ENCODE assay signal across 39 cellular contexts in the genomic region with DNA sequence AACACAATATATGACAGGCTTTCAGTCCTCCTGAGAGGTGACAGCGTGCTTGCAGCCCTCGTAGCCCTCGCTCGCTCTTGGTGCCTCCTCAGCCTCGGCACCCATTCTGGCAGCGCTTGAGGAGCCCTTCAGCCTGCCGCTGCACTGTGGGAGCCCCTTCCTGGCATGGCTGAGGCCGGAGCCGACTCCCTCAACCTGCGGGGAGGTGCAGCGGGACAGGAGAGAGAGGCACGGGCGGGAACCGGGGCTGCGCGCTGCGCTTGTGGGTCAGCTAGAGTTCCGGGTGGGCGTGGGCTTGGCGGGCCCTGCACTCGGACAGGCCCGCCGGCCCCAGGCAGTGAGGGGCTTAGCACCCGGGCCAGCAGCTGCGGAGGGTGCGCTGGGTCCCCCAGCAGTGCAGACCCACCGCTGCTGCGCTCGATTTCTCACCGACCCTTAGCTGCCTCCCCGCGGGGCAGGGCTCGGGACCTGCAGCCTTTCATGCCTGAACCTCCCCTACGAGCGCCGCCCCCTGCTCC.
"Had no signal": no experiment of that assay in that cellular context is flagged by ENCODE, and none has a peak within 500 bp of the region (broad histone marks: within the 10 kb centered on the region; RNA-seq: fewer than 3 reads in every experiment).

No MANE protein-coding gene starts in this region.

- H3K4me1 ChIP-seq: body of pancreas, breast epithelium had no signal

- DNase-seq: activated effector memory CD4-positive, alpha-beta T cell treated with anti-CD3 and anti-CD28 coated beads, Interleukin-2, amount 50 U/mL, for 16 hours; activated effector memory CD4-positive, alpha-beta T cell treated with Interleukin-2 at 50 U/mL for 16 hours; activated gamma-delta T cell; activated gamma-delta T cell treated with Interleukin-2 at 50 U/mL for 16 hours; activated naive CD4-positive, alpha-beta T cell; activated naive CD4-positive, alpha-beta T cell treated with anti-CD3 and anti-CD28 coated beads for 36 hours; activated naive CD4-positive, alpha-beta T cell treated with anti-CD3 and anti-CD28 coated beads, Interleukin-2, amount 10 ng/mL, durations not matched to agents 7 days and 5 days; activated naive CD4-positive, alpha-beta T cell treated with anti-CD3 and anti-CD28 coated beads, Interleukin-2, amount 50 U/mL, for 16 hours; activated naive CD4-positive, alpha-beta T cell treated with Interleukin-2 at 50 U/mL for 16 hours; activated naive CD8-positive, alpha-beta T cell treated with anti-CD3 and anti-CD28 coated beads for 36 hours; activated naive CD8-positive, alpha-beta T cell treated with anti-CD3 and anti-CD28 coated beads, Interleukin-2, amount 10 ng/mL, durations not matched to agents 7 days and 5 days; activated naive CD8-positive, alpha-beta T cell treated with anti-CD3 and anti-CD28 coated beads, Interleukin-2, amount 50 U/mL, for 24 hours; activated T-cell treated with anti-CD3 and anti-CD28 coated beads for 4 hours; activated T-cell treated with anti-CD3 and anti-CD28 coated beads, Interleukin-2, amount 50 U/mL, for 1 hour; activated T-cell treated with anti-CD3 and anti-CD28 coated beads, Interleukin-2, amount 50 U/mL, for 24 hours; activated T-cell treated with anti-CD3 and anti-CD28 coated beads, Interleukin-2, amount 50 U/mL, for 4 hours; activated T-cell treated with anti-CD3 and anti-CD28 coated beads, Interleukin-2, amount 50 U/mL, for 48 hours; activated T-cell treated with anti-CD3 and anti-CD28 coated beads, Interleukin-2, amount 50 U/mL, for 72 hours; adrenal gland; amniotic stem cell; amygdala; anterior cingulate cortex; aorta; body of pancreas; brain microvascular endothelial cell; caudate nucleus; central memory CD4-positive, alpha-beta T cell; cerebellar nuclear complex had no signal

- H3K36me3 ChIP-seq: adrenal gland, ascending aorta, brain microvascular endothelial cell, breast epithelium, cardiac muscle cell had no signal

- H3K27ac Mint-ChIP-seq: activated naive CD4-positive, alpha-beta T cell treated with anti-CD3 and anti-CD28 coated beads for 36 hours; activated naive CD4-positive, alpha-beta T cell treated with anti-CD3 and anti-CD28 coated beads, Interleukin-2, amount 10 ng/mL, durations not matched to agents 7 days and 5 days; activated naive CD4-positive, alpha-beta T cell treated with anti-CD3 and anti-CD28 coated beads, Interleukin-2, amount 50 U/mL, for 24 hours; activated naive CD4-positive, alpha-beta T cell treated with anti-CD3 and anti-CD28 coated beads, Interleukin-2, amount 50 U/mL, for 72 hours; activated naive CD8-positive, alpha-beta T cell; activated naive CD8-positive, alpha-beta T cell treated with anti-CD3 and anti-CD28 coated beads for 36 hours; activated naive CD8-positive, alpha-beta T cell treated with anti-CD3 and anti-CD28 coated beads, Interleukin-2, amount 10 ng/mL, durations not matched to agents 7 days and 5 days; activated naive CD8-positive, alpha-beta T cell treated with anti-CD3 and anti-CD28 coated beads, Interleukin-2, amount 50 U/mL, for 24 hours; activated T-cell treated with anti-CD3 and anti-CD28 coated beads, Interleukin-2, amount 50 U/mL, for 24 hours; activated T-cell treated with anti-CD3 and anti-CD28 coated beads, Interleukin-2, amount 50 U/mL, for 72 hours; activated T-helper 1 cell treated with anti-CD3 and anti-CD28 coated beads, Interleukin-12 subunit alpha, Interleukin-12 subunit beta, Interleukin-2, Interleukin-4 antibody, amounts not matched to agents 30 ng/mL and 10 ng/mL and 1 ng/mL, durations not matched to agents 14 hours and 24 hours and 36 hours; activated T-helper 17 cell treated with anti-CD3 and anti-CD28 coated beads, Interleukin-2, amount 50 U/mL, for 72 hours; activated T-helper 2 cell treated with anti-CD3 and anti-CD28 coated beads, Interferon-gamma antibody, Interleukin-2, Interleukin-4, amounts not matched to agents 10 μg/mL and 5 μg/mL and 100 μg/mL, durations not matched to agents 14 hours and 24 hours and 36 hours; brain had no signal

- H3K27me3 ChIP-seq: adrenal gland, ascending aorta, body of pancreas, brain microvascular endothelial cell, breast epithelium, cardiac muscle cell had no signal

- H3K4me1 Mint-ChIP-seq: central memory CD8-positive, alpha-beta T cell had no signal

- H3K4me3 Mint-ChIP-seq: activated naive CD4-positive, alpha-beta T cell treated with anti-CD3 and anti-CD28 coated beads for 36 hours; activated naive CD4-positive, alpha-beta T cell treated with anti-CD3 and anti-CD28 coated beads, Interleukin-2, amount 10 ng/mL, durations not matched to agents 7 days and 5 days; activated naive CD4-positive, alpha-beta T cell treated with anti-CD3 and anti-CD28 coated beads, Interleukin-2, amount 50 U/mL, for 24 hours; activated naive CD8-positive, alpha-beta T cell; activated naive CD8-positive, alpha-beta T cell treated with anti-CD3 and anti-CD28 coated beads for 36 hours; activated naive CD8-positive, alpha-beta T cell treated with anti-CD3 and anti-CD28 coated beads, Interleukin-2, amount 10 ng/mL, durations not matched to agents 7 days and 5 days; activated naive CD8-positive, alpha-beta T cell treated with anti-CD3 and anti-CD28 coated beads, Interleukin-2, amount 50 U/mL, for 24 hours; activated T-cell treated with anti-CD3 and anti-CD28 coated beads, Interleukin-2, amount 50 U/mL, for 24 hours; activated T-cell treated with anti-CD3 and anti-CD28 coated beads, Interleukin-2, amount 50 U/mL, for 4 hours; activated T-cell treated with anti-CD3 and anti-CD28 coated beads, Interleukin-2, amount 50 U/mL, for 72 hours; activated T-helper 1 cell treated with anti-CD3 and anti-CD28 coated beads, Interleukin-12 subunit alpha, Interleukin-12 subunit beta, Interleukin-2, Interleukin-4 antibody, amounts not matched to agents 30 ng/mL and 10 ng/mL and 1 ng/mL, durations not matched to agents 14 hours and 24 hours and 36 hours; activated T-helper 17 cell treated with anti-CD3 and anti-CD28 coated beads, Interleukin-2, amount 50 U/mL, for 72 hours; brain; central memory CD8-positive, alpha-beta T cell had no signal

- H3K36me3 Mint-ChIP-seq: activated naive CD4-positive, alpha-beta T cell treated with anti-CD3 and anti-CD28 coated beads, Interleukin-2, amount 10 ng/mL, durations not matched to agents 7 days and 5 days; activated naive CD4-positive, alpha-beta T cell treated with anti-CD3 and anti-CD28 coated beads, Interleukin-2, amount 50 U/mL, for 24 hours; activated naive CD4-positive, alpha-beta T cell treated with anti-CD3 and anti-CD28 coated beads, Interleukin-2, amount 50 U/mL, for 72 hours; activated naive CD8-positive, alpha-beta T cell; activated naive CD8-positive, alpha-beta T cell treated with anti-CD3 and anti-CD28 coated beads for 36 hours; activated naive CD8-positive, alpha-beta T cell treated with anti-CD3 and anti-CD28 coated beads, Interleukin-2, amount 10 ng/mL, durations not matched to agents 7 days and 5 days; brain had no signal

- H3K9me3 ChIP-seq: adrenal gland, ascending aorta, body of pancreas, breast epithelium had no signal

- H3K27me3 Mint-ChIP-seq: activated naive CD4-positive, alpha-beta T cell treated with anti-CD3 and anti-CD28 coated beads, Interleukin-2, amount 50 U/mL, for 24 hours; activated naive CD8-positive, alpha-beta T cell; central memory CD8-positive, alpha-beta T cell had no signal

- H3K4me3 ChIP-seq: adrenal gland, ascending aorta, body of pancreas, breast epithelium, cardiac muscle cell had no signal

- H3K9me3 Mint-ChIP-seq: activated naive CD4-positive, alpha-beta T cell treated with anti-CD3 and anti-CD28 coated beads for 36 hours; activated naive CD4-positive, alpha-beta T cell treated with anti-CD3 and anti-CD28 coated beads, Interleukin-2, amount 10 ng/mL, durations not matched to agents 7 days and 5 days; activated naive CD4-positive, alpha-beta T cell treated with anti-CD3 and anti-CD28 coated beads, Interleukin-2, amount 50 U/mL, for 24 hours; activated naive CD4-positive, alpha-beta T cell treated with anti-CD3 and anti-CD28 coated beads, Interleukin-2, amount 50 U/mL, for 72 hours; activated naive CD8-positive, alpha-beta T cell treated with anti-CD3 and anti-CD28 coated beads for 36 hours; activated naive CD8-positive, alpha-beta T cell treated with anti-CD3 and anti-CD28 coated beads, Interleukin-2, amount 10 ng/mL, durations not matched to agents 7 days and 5 days; activated naive CD8-positive, alpha-beta T cell treated with anti-CD3 and anti-CD28 coated beads, Interleukin-2, amount 50 U/mL, for 24 hours; activated T-cell treated with anti-CD3 and anti-CD28 coated beads, Interleukin-2, amount 50 U/mL, for 24 hours; activated T-cell treated with anti-CD3 and anti-CD28 coated beads, Interleukin-2, amount 50 U/mL, for 4 hours; activated T-cell treated with anti-CD3 and anti-CD28 coated beads, Interleukin-2, amount 50 U/mL, for 72 hours; activated T-helper 1 cell treated with anti-CD3 and anti-CD28 coated beads, Interleukin-12 subunit alpha, Interleukin-12 subunit beta, Interleukin-2, Interleukin-4 antibody, amounts not matched to agents 30 ng/mL and 10 ng/mL and 1 ng/mL, durations not matched to agents 14 hours and 24 hours and 36 hours; activated T-helper 17 cell treated with anti-CD3 and anti-CD28 coated beads, Interleukin-2, amount 50 U/mL, for 72 hours; activated T-helper 2 cell treated with anti-CD3 and anti-CD28 coated beads, Interferon-gamma antibody, Interleukin-2, Interleukin-4, amounts not matched to agents 10 μg/mL and 5 μg/mL and 100 μg/mL, durations not matched to agents 14 hours and 24 hours and 36 hours; central memory CD8-positive, alpha-beta T cell had no signal

- H3K27ac ChIP-seq: adrenal gland, ascending aorta, body of pancreas, brain microvascular endothelial cell, breast epithelium, cardiac muscle cell had no signal
